In genomic region chr17:7848665-7849184, GRCh38 we compare ENCODE assay signal across 16 cellular contexts. TPM values are rescaled to one million over a fixed set of nuclear protein-coding genes. Genes with fewer than 3 reads are reported as not detected.
DNase-seq lines count a peak whose midpoint lies in the region; ATAC-seq and TF ChIP-seq lines count a peak whose summit lies in the region.
"Had no signal": no experiment of that assay in that cellular context is flagged by ENCODE, and none has a peak within 500 bp of the region (broad histone marks: within the 10 kb centered on the region; RNA-seq: fewer than 3 reads in every experiment).

No MANE protein-coding gene starts in this region.

- H3K27ac ChIP-seq in right cardiac atrium (ENCODE audit: low read length) (no peak overlapping the region), heart right ventricle (no peak overlapping the region), RWPE1 (peak overlapping the region; percentile 48), upper lobe of right lung (no peak overlapping the region)
- H3K27ac ChIP-seq: SJCRH30 had no signal

- TF ChIP-seq CTCF in heart right ventricle (IDR thresholded peaks at IDR 0.05) (no peak), RWPE1 (conservative IDR thresholded peaks at IDR 0.05; ENCODE audit: low read depth) (no peak), upper lobe of right lung (IDR thresholded peaks at IDR 0.05) (no peak)

- peak in 2 of 3 donors; percentile 52 to 58 for DNase-seq in right cardiac atrium
- no peak for DNase-seq in heart right ventricle
- DNase-seq in RWPE1 (ENCODE audit: low spot score): no peak
- peak; percentile 55 for DNase-seq in upper lobe of right lung
- DNase-seq: DMS79, IMR-90, Karpas-422, MG63, NCI-H1092, NCI-H510A treated with DMSO at 0.1 percent for 48 hours, NCI-H82, PC-3, SJCRH30 had no signal

- POLR2A ChIA-PET in RWPE1 (lab: Yijun Ruan, JAX; ENCODE audit: low non-redundant PET): interaction anchor here (0.5 kb wide), 1 partner anchor 122 kb away, joined by 3 read pairs; no protein-coding TSS in a partner anchor

- intact Hi-C loops in right cardiac atrium (cut with DNase I) (loop anchor here in 1 of 4 donors (10.0 kb wide), 1 partner anchor 296 kb away; no protein-coding TSS in a partner anchor), heart right ventricle (cut with DNase I) (loop anchor here in 1 of 10 donors (10.0 kb wide), 1 partner anchor 306 kb away; the partner anchor contains the start of gene PER1), upper lobe of right lung (cut with DNase I) (no loop called here)

- H3K4me1 ChIP-seq in right cardiac atrium (ENCODE audit: control insufficient read depth, insufficient read depth, low read length) (no peaks in the 10 kb centered on the region), heart right ventricle (peaks cover 10 to 40% (median 30%) of the 10 kb centered on the region in 9 donors), upper lobe of right lung (peaks cover 15% of the 10 kb centered on the region)
- H3K4me1 ChIP-seq: SJCRH30 had no signal

- H3K9me3 ChIP-seq in right cardiac atrium (ENCODE audit: control insufficient read depth, low read length) (no peaks in the 10 kb centered on the region), heart right ventricle (no peaks in the 10 kb centered on the region), upper lobe of right lung (no peaks in the 10 kb centered on the region)
- H3K9me3 ChIP-seq: HAP-1, MG63, SJCRH30 had no signal

- no peak for ATAC-seq in right cardiac atrium
- no peak for ATAC-seq in heart right ventricle
- ATAC-seq in upper lobe of right lung: no peak
- ATAC-seq in GM19023 (IDR thresholded peaks at IDR 0.05; ENCODE audit: unreplicated experiment): no peak
- ATAC-seq: CD8-positive, alpha-beta T cell; PC-3 had no signal

- H3K4me3 ChIP-seq in right cardiac atrium (ENCODE audit: low read length): no peak overlapping the region
- no peak overlapping the region for H3K4me3 ChIP-seq in heart right ventricle
- H3K4me3 ChIP-seq in upper lobe of right lung: no peak overlapping the region
- H3K4me3 ChIP-seq: HAP-1, MG63, SJCRH30 had no signal

- peaks cover 0 to 86% (median 58%) of the 10 kb centered on the region in 9 donors for H3K36me3 ChIP-seq in heart right ventricle
- H3K36me3 ChIP-seq in upper lobe of right lung: peaks cover 76% of the 10 kb centered on the region

- CTCF ChIA-PET in RWPE1 (lab: Yijun Ruan, JAX): no interaction called here

- WGBS in right cardiac atrium: 86% methylated on average over 26 of the region's 26 CpGs
- WGBS in heart right ventricle, 2 donors: 90 to 91% methylated on average over 26 of the region's 26 CpGs

- no peaks in the 10 kb centered on the region for H3K27me3 ChIP-seq in right cardiac atrium (ENCODE audit: control insufficient read depth, insufficient read depth)
- H3K27me3 ChIP-seq in heart right ventricle: no peaks in the 10 kb centered on the region
- no peaks in the 10 kb centered on the region for H3K27me3 ChIP-seq in upper lobe of right lung
- H3K27me3 ChIP-seq: MG63, SJCRH30 had no signal

RNA-seq across cellular contexts. Expression of gene TMEM88, which starts 6.1 kb away (rescaled TPM):
- 10 to 100 TPM in 3 of 4 donors, 1 to 10 TPM in 1; 9.0 to 24.6 (median 16.3) TPM for total RNA-seq in right cardiac atrium
- 74.5 TPM for polyA plus RNA-seq in right cardiac atrium
- total RNA-seq in heart right ventricle: 10 to 100 TPM; 12.3 to 47.4 (median 19.3) TPM
- 100 to 1,000 TPM; 121 to 298 TPM for polyA plus RNA-seq in heart right ventricle
- total RNA-seq in upper lobe of right lung: 10.7 TPM
- total RNA-seq: IMR-90 had no signal

RNA-seq across cellular contexts. Expression of gene NAA38, which starts 8.6 kb away (rescaled TPM):
- 100 to 1,000 TPM in 1 of 4 donors, 10 to 100 TPM in 3; 59.9 to 103 (median 95.6) TPM for total RNA-seq in right cardiac atrium
- 160 TPM for polyA plus RNA-seq in right cardiac atrium
- 100 to 1,000 TPM in 1 of 10 donors, 10 to 100 TPM in 9; 59.2 to 115 (median 73.0) TPM for total RNA-seq in heart right ventricle
- 100 to 1,000 TPM; 108 to 167 TPM for polyA plus RNA-seq in heart right ventricle
- 58.7 TPM for total RNA-seq in upper lobe of right lung

RNA-seq across cellular contexts. Expression of gene CYB5D1, which starts 9.1 kb away (rescaled TPM):
- total RNA-seq in right cardiac atrium (10 to 100 TPM; 12.6 to 16.2 (median 15.4) TPM), heart right ventricle (10 to 100 TPM; 12.7 to 20.1 (median 16.0) TPM), upper lobe of right lung (7.2 TPM)
- polyA plus RNA-seq in right cardiac atrium (12.1 TPM), heart right ventricle (10 to 100 TPM; 10.0 to 11.6 TPM)

RNA-seq across cellular contexts. Expression of gene KDM6B, which starts 14.7 kb away (rescaled TPM):
- total RNA-seq in right cardiac atrium (10 to 100 TPM; 25.7 to 28.1 (median 27.5) TPM), heart right ventricle (10 to 100 TPM; 18.0 to 35.4 (median 26.9) TPM), upper lobe of right lung (48.3 TPM)
- polyA plus RNA-seq in right cardiac atrium (18.6 TPM), heart right ventricle (10 to 100 TPM in 1 of 2 donors, 1 to 10 TPM in 1; 5.2 to 17.6 TPM)

RNA-seq across cellular contexts. Expression of gene CHD3, which starts 39.9 kb away (rescaled TPM):
- total RNA-seq in right cardiac atrium (10 to 100 TPM; 31.2 to 38.8 (median 35.0) TPM), heart right ventricle (10 to 100 TPM in 5 of 10 donors, 1 to 10 TPM in 5; 8.2 to 22.0 (median 10.4) TPM), upper lobe of right lung (93.0 TPM)
- polyA plus RNA-seq in right cardiac atrium (45.3 TPM), heart right ventricle (10 to 100 TPM; 13.7 to 29.0 TPM)

Comparison
In these comparisons a context has a peak if more than half of its experiments do, and no peak if none do; other contexts are left out.
1. DNase-seq: peak in right cardiac atrium (2 of 3) and upper lobe of right lung (single experiment); none in heart right ventricle (0 of 2) and RWPE1 (single experiment).